ENCODE assay signal across 8 cellular contexts in genomic region chr19:39436350-39436716, GRCh38. TPM values are rescaled to one million over a fixed set of nuclear protein-coding genes. Genes with fewer than 3 reads are reported as not detected.
DNase-seq lines count a peak whose midpoint lies in the region; TF ChIP-seq lines count a peak whose summit lies in the region.

No MANE protein-coding gene starts in this region.

- H3K27ac ChIP-seq in layer of hippocampus (ENCODE audit: low read depth, low read length): peak overlapping the region; percentile 64
- H3K27ac ChIP-seq in testis: peak overlapping the region; percentile 67 to 86

- H3K4me3 Mint-ChIP-seq in activated CD4-positive, alpha-beta T cell treated with anti-CD3 and anti-CD28 coated beads, Interleukin-2, amount 10 ng/mL, durations not matched to agents 24 days and 14 days: peak overlapping the region; percentile 91

- no peak for DNase-seq in activated CD4-positive, alpha-beta T cell treated with anti-CD3 and anti-CD28 coated beads, Interleukin-2, amount 10 ng/mL, durations not matched to agents 24 days and 14 days
- no peak for DNase-seq in activated CD4-positive, alpha-beta T cell treated with anti-CD3 and anti-CD28 coated beads, Interleukin-2, amount 50 U/mL, for 48 hours
- no peak for DNase-seq in adipocyte (ENCODE audit: low read depth)
- DNase-seq in testis: no peak
- DNase-seq in stimulated activated CD4-positive, alpha-beta T cell treated with anti-CD3 and anti-CD28 coated beads, Interleukin-4, amount 100 ng/mL, for 24 hours: no peak
- no peak for DNase-seq in A172 (ENCODE audit: low spot score)
- no peak for DNase-seq in HPDE6-E6E7 (ENCODE audit: extremely low spot score)

- whole genome bisulfite sequencing in testis, 2 donors: 0 to 7% methylated on average over 2 of the region's 2 CpGs

- no peaks in the 10 kb centered on the region for H3K27me3 ChIP-seq in adipocyte (replicated peaks; ENCODE audit: control insufficient read depth, insufficient read depth, low read length)
- H3K27me3 ChIP-seq in layer of hippocampus (ENCODE audit: control insufficient read depth, insufficient read depth, low read length): no peaks in the 10 kb centered on the region
- no peaks in the 10 kb centered on the region for H3K27me3 ChIP-seq in testis

- H3K4me3 ChIP-seq in adipocyte (ENCODE audit: low read length) (peak overlapping the region; percentile 96), testis (peak overlapping the region; percentile 93 to 98)

- no peak for TF ChIP-seq POLR2A in testis (IDR thresholded peaks at IDR 0.05)

- H3K36me3 Mint-ChIP-seq in activated CD4-positive, alpha-beta T cell treated with anti-CD3 and anti-CD28 coated beads, Interleukin-2, amount 10 ng/mL, durations not matched to agents 24 days and 14 days (ENCODE audit: low read depth): peaks cover 36% of the 10 kb centered on the region

- H3K9ac ChIP-seq in adipocyte (ENCODE audit: low read length): peak overlapping the region; percentile 98

- H3K4me1 Mint-ChIP-seq in activated CD4-positive, alpha-beta T cell treated with anti-CD3 and anti-CD28 coated beads, Interleukin-2, amount 10 ng/mL, durations not matched to agents 24 days and 14 days: peaks cover 39% of the 10 kb centered on the region

- intact Hi-C loops in activated CD4-positive, alpha-beta T cell treated with anti-CD3 and anti-CD28 coated beads, Interleukin-2, amount 10 ng/mL, durations not matched to agents 24 days and 14 days (cut with micrococcal nuclease): loop anchor here (1.0 kb wide), 2 partner anchors 9 to 24 kb away; partner anchors contain the start of genes PLEKHG2 and SUPT5H
- intact Hi-C loops in testis (cut with DNase I; ENCODE audit: low total_unique reads): no loop called here

- H3K9me3 ChIP-seq in adipocyte (ENCODE audit: control insufficient read depth, low read length) (no peaks in the 10 kb centered on the region), testis (no peaks in the 10 kb centered on the region)

- H3K9me3 Mint-ChIP-seq in activated CD4-positive, alpha-beta T cell treated with anti-CD3 and anti-CD28 coated beads, Interleukin-2, amount 10 ng/mL, durations not matched to agents 24 days and 14 days: no peaks in the 10 kb centered on the region

- TF ChIP-seq CTCF in testis (IDR thresholded peaks at IDR 0.05): no peak

- H3K27ac Mint-ChIP-seq in activated CD4-positive, alpha-beta T cell treated with anti-CD3 and anti-CD28 coated beads, Interleukin-2, amount 10 ng/mL, durations not matched to agents 24 days and 14 days: peak overlapping the region; percentile 99

- H3K4me1 ChIP-seq in adipocyte (ENCODE audit: control insufficient read depth, insufficient read depth, low read length) (peaks cover 24% of the 10 kb centered on the region), testis (peaks cover 24% of the 10 kb centered on the region)

- peaks cover 29% of the 10 kb centered on the region for H3K36me3 ChIP-seq in adipocyte (ENCODE audit: control insufficient read depth, insufficient read depth, low read length, severe bottlenecking)
- H3K36me3 ChIP-seq in testis (ENCODE audit: low read depth, missing control alignments): no peaks in the 10 kb centered on the region

- H3K27me3 Mint-ChIP-seq in activated CD4-positive, alpha-beta T cell treated with anti-CD3 and anti-CD28 coated beads, Interleukin-2, amount 10 ng/mL, durations not matched to agents 24 days and 14 days: no peaks in the 10 kb centered on the region

RNA-seq across cellular contexts. Expression of gene RPS16, which starts 0.6 kb away (rescaled TPM):
- total RNA-seq in activated CD4-positive, alpha-beta T cell treated with anti-CD3 and anti-CD28 coated beads, Interleukin-2, amount 10 ng/mL, durations not matched to agents 24 days and 14 days: 2,597 and 2,671 TPM in 2 replicates
- total RNA-seq in testis: 1,000 to 10,000 TPM in 1 of 2 donors, 100 to 1,000 TPM in 1; 628 to 1,122 TPM
- 1,146 TPM for polyA plus RNA-seq in testis (ENCODE audit: insufficient read depth, low read depth, low replicate concordance)
- 145 and 262 TPM in 2 replicates for total RNA-seq in A172 (2014; rRNA removed; shearing (Covaris generic))

RNA-seq across cellular contexts. Expression of gene SUPT5H, which starts 9.0 kb away (rescaled TPM):
- total RNA-seq in activated CD4-positive, alpha-beta T cell treated with anti-CD3 and anti-CD28 coated beads, Interleukin-2, amount 10 ng/mL, durations not matched to agents 24 days and 14 days: 186 and 187 TPM in 2 replicates
- total RNA-seq in testis: 100 to 1,000 TPM; 363 to 366 TPM
- polyA plus RNA-seq in testis (ENCODE audit: insufficient read depth, low read depth, low replicate concordance): 359 TPM
- total RNA-seq in A172 (2014; rRNA removed; shearing (Covaris generic)): 101 and 116 TPM in 2 replicates

RNA-seq across cellular contexts. Expression of gene PLEKHG2, which starts 23.9 kb away (rescaled TPM):
- 42.0 and 46.1 TPM in 2 replicates for total RNA-seq in activated CD4-positive, alpha-beta T cell treated with anti-CD3 and anti-CD28 coated beads, Interleukin-2, amount 10 ng/mL, durations not matched to agents 24 days and 14 days
- 10 to 100 TPM; 22.6 to 32.8 TPM for total RNA-seq in testis
- 29.2 TPM for polyA plus RNA-seq in testis (ENCODE audit: insufficient read depth, low read depth, low replicate concordance)
- total RNA-seq in A172 (2014; rRNA removed; shearing (Covaris generic)): 11.4 and 17.3 TPM in 2 replicates

RNA-seq across cellular contexts. Expression of gene ZFP36, which starts 29.7 kb away (rescaled TPM):
- 35.7 and 39.9 TPM in 2 replicates for total RNA-seq in activated CD4-positive, alpha-beta T cell treated with anti-CD3 and anti-CD28 coated beads, Interleukin-2, amount 10 ng/mL, durations not matched to agents 24 days and 14 days
- 10 to 100 TPM; 46.4 to 90.9 TPM for total RNA-seq in testis
- polyA plus RNA-seq in testis (ENCODE audit: insufficient read depth, low read depth, low replicate concordance): 77.7 TPM
- 0.50 and 1.5 TPM in 2 replicates for total RNA-seq in A172 (2014; rRNA removed; shearing (Covaris generic))

RNA-seq across cellular contexts. Expression of gene TIMM50, which starts 44.3 kb away (rescaled TPM):
- 141 and 143 TPM in 2 replicates for total RNA-seq in activated CD4-positive, alpha-beta T cell treated with anti-CD3 and anti-CD28 coated beads, Interleukin-2, amount 10 ng/mL, durations not matched to agents 24 days and 14 days
- total RNA-seq in testis: 10 to 100 TPM; 80.6 to 96.1 TPM
- polyA plus RNA-seq in testis (ENCODE audit: insufficient read depth, low read depth, low replicate concordance): 130 TPM
- 116 and 127 TPM in 2 replicates for total RNA-seq in A172 (2014; rRNA removed; shearing (Covaris generic))
